Comparison of ENCODE assay signal across 33 cellular contexts in genomic region chr5:152288499-152288898, GRCh38.
DNase-seq lines count a peak whose midpoint lies in the region; ATAC-seq and TF ChIP-seq lines count a peak whose summit lies in the region.
"Had no signal": no experiment of that assay in that cellular context is flagged by ENCODE, and none has a peak within 500 bp of the region (broad histone marks: within the 10 kb centered on the region; RNA-seq: fewer than 3 reads in every experiment).

No MANE protein-coding gene starts in this region.

- H3K36me3 ChIP-seq in thoracic aorta = no peaks in the 10 kb centered on the region
- H3K36me3 ChIP-seq: adrenal gland, BE2C, suprapubic skin, uterus had no signal

- peaks cover 6 to 31% of the 10 kb centered on the region in 2 donors for H3K4me1 ChIP-seq in thoracic aorta (ENCODE audit: control insufficient read depth in 1 of 2, low read depth in 2 of 2)
- H3K4me1 ChIP-seq: adrenal gland, BE2C, uterus had no signal

- TF ChIP-seq CTCF in thoracic aorta (IDR thresholded peaks at IDR 0.05) = no peak

- no peaks in the 10 kb centered on the region for H3K9me3 ChIP-seq in thoracic aorta
- H3K9me3 ChIP-seq: adrenal gland, BE2C, uterus had no signal

- in situ Hi-C loops in G401 (cut with HindIII; ENCODE audit: low sequenced_read_pairs) = no loop called here

- H3K27ac ChIP-seq in thoracic aorta = peak overlapping the region; percentile 48 to 68
- H3K27ac ChIP-seq: epithelial cell of prostate, PC-9, suprapubic skin, uterus had no signal

- no peaks in the 10 kb centered on the region for H3K36me3 Mint-ChIP-seq in activated naive CD4-positive, alpha-beta T cell treated with anti-CD3 and anti-CD28 coated beads, Interleukin-2, amount 10 ng/mL, durations not matched to agents 7 days and 5 days
- H3K36me3 Mint-ChIP-seq: activated CD4-positive, alpha-beta memory T cell treated with anti-CD3 and anti-CD28 coated beads for 36 hours; brain; CD8-positive, alpha-beta T cell; stimulated activated memory B cell treated with anti-CD40 and anti-IgM and Interleukin-4, amounts not matched to agents 10 μg/mL and 1 μg/mL and 100 μg/mL, for 72 hours had no signal

- no peaks in the 10 kb centered on the region for H3K4me1 Mint-ChIP-seq in activated naive CD4-positive, alpha-beta T cell treated with anti-CD3 and anti-CD28 coated beads, Interleukin-2, amount 10 ng/mL, durations not matched to agents 7 days and 5 days
- H3K4me1 Mint-ChIP-seq: brain; naive thymus-derived CD8-positive, alpha-beta T cell; stimulated activated memory B cell treated with anti-CD40 and anti-IgM and Interleukin-4, amounts not matched to agents 10 μg/mL and 1 μg/mL and 100 μg/mL, for 72 hours; T-helper 17 cell had no signal

- H3K27ac Mint-ChIP-seq in activated naive CD4-positive, alpha-beta T cell treated with anti-CD3 and anti-CD28 coated beads, Interleukin-2, amount 10 ng/mL, durations not matched to agents 7 days and 5 days = no peak overlapping the region
- H3K27ac Mint-ChIP-seq: activated CD4-positive, alpha-beta memory T cell treated with anti-CD3 and anti-CD28 coated beads for 36 hours; activated naive CD4-positive, alpha-beta T cell treated with anti-CD3 and anti-CD28 coated beads for 36 hours; activated T-helper 1 cell treated with anti-CD3 and anti-CD28 coated beads, Interleukin-12 subunit alpha, Interleukin-12 subunit beta, Interleukin-2, Interleukin-4 antibody, amounts not matched to agents 30 ng/mL and 10 ng/mL and 1 ng/mL, durations not matched to agents 14 hours and 24 hours and 36 hours; brain; CD8-positive, alpha-beta T cell; H9; naive thymus-derived CD8-positive, alpha-beta T cell; progenitor cell of endocrine pancreas; stimulated activated memory B cell treated with anti-CD40 and anti-IgM and Interleukin-4, amounts not matched to agents 10 μg/mL and 1 μg/mL and 100 μg/mL, for 72 hours; T-helper 17 cell had no signal

- CTCF ChIA-PET in activated naive CD4-positive, alpha-beta T cell treated with anti-CD3 and anti-CD28 coated beads, Interleukin-2, amount 10 ng/mL, durations not matched to agents 7 days and 5 days (lab: Charles Lee) = no interaction called here

- no peaks in the 10 kb centered on the region for H3K27me3 ChIP-seq in thoracic aorta (replicated peaks; ENCODE audit: insufficient read depth)
- H3K27me3 ChIP-seq: adrenal gland, BE2C, suprapubic skin, uterus had no signal

- H3K27me3 Mint-ChIP-seq in activated naive CD4-positive, alpha-beta T cell treated with anti-CD3 and anti-CD28 coated beads, Interleukin-2, amount 10 ng/mL, durations not matched to agents 7 days and 5 days = no peaks in the 10 kb centered on the region
- H3K27me3 Mint-ChIP-seq: brain had no signal

- H3K4me3 ChIP-seq in thoracic aorta = no peak overlapping the region
- H3K4me3 ChIP-seq: adrenal gland, GM12878, PC-9, suprapubic skin, uterus had no signal

- ATAC-seq in left ventricle myocardium superior (peak; percentile 99), thoracic aorta (ENCODE audit: insufficient number of reproducible peaks, low FRiP score, low read depth) (peak; percentile 49), HG02623 (IDR thresholded peaks at IDR 0.05; ENCODE audit: unreplicated experiment) (no peak)
- ATAC-seq: CD8-positive, alpha-beta T cell; GM12878; naive thymus-derived CD8-positive, alpha-beta T cell; SK-N-SH treated with all-trans-retinoic acid at 6 μM for 48 hours; stimulated activated memory B cell treated with anti-CD40 and anti-IgM and Interleukin-4, amounts not matched to agents 10 μg/mL and 1 μg/mL and 100 μg/mL, for 72 hours; T-helper 17 cell had no signal

- peak; percentile 95 for DNase-seq in G401 (ENCODE audit: low spot score)
- DNase-seq in cerebellum (ENCODE audit: low spot score) = peak; percentile 60
- DNase-seq in left ventricle myocardium superior = peak; percentile 80
- peak; percentile 14 for DNase-seq in thoracic aorta (ENCODE audit: low spot score)
- DNase-seq in NCI-H2029 treated with DMSO at 0.1 percent for 48 hours (lab: John Stamatoyannopoulos, UW) = no peak
- no peak for DNase-seq in activated naive CD4-positive, alpha-beta T cell treated with anti-CD3 and anti-CD28 coated beads, Interleukin-2, amount 10 ng/mL, durations not matched to agents 7 days and 5 days
- no peak for DNase-seq in AML-193 (lab: John Stamatoyannopoulos, UW)
- DNase-seq: activated CD4-positive, alpha-beta memory T cell treated with anti-CD3 and anti-CD28 coated beads for 36 hours; activated CD4-positive, CD25-positive, alpha-beta regulatory T cell treated with anti-CD3 and anti-CD28 coated beads, Interleukin-2, amount 50 U/mL, for 72 hours; activated CD8-positive, alpha-beta memory T cell treated with anti-CD3 and anti-CD28 coated beads, Interleukin-2, amount 50 U/mL, for 4 hours; activated naive CD4-positive, alpha-beta T cell treated with anti-CD3 and anti-CD28 coated beads for 36 hours; BE2C; CD8-positive, alpha-beta T cell; DMS 273 treated with DMSO at 0.1 percent for 48 hours; effector memory CD4-positive, alpha-beta T cell; H9; KBM-7; naive thymus-derived CD8-positive, alpha-beta T cell; NCI-H1930; NCI-H524; PC-9; T-helper 17 cell had no signal

- intact Hi-C loops in left ventricle myocardium superior (cut with micrococcal nuclease) = no loop called here

- H3K9me3 Mint-ChIP-seq in activated naive CD4-positive, alpha-beta T cell treated with anti-CD3 and anti-CD28 coated beads, Interleukin-2, amount 10 ng/mL, durations not matched to agents 7 days and 5 days = no peaks in the 10 kb centered on the region
- H3K9me3 Mint-ChIP-seq: activated CD4-positive, alpha-beta memory T cell treated with anti-CD3 and anti-CD28 coated beads for 36 hours; activated naive CD4-positive, alpha-beta T cell treated with anti-CD3 and anti-CD28 coated beads for 36 hours; activated T-helper 1 cell treated with anti-CD3 and anti-CD28 coated beads, Interleukin-12 subunit alpha, Interleukin-12 subunit beta, Interleukin-2, Interleukin-4 antibody, amounts not matched to agents 30 ng/mL and 10 ng/mL and 1 ng/mL, durations not matched to agents 14 hours and 24 hours and 36 hours; H9; stimulated activated memory B cell treated with anti-CD40 and anti-IgM and Interleukin-4, amounts not matched to agents 10 μg/mL and 1 μg/mL and 100 μg/mL, for 72 hours had no signal

- no peak overlapping the region for H3K4me3 Mint-ChIP-seq in activated naive CD4-positive, alpha-beta T cell treated with anti-CD3 and anti-CD28 coated beads, Interleukin-2, amount 10 ng/mL, durations not matched to agents 7 days and 5 days
- H3K4me3 Mint-ChIP-seq: activated CD4-positive, alpha-beta memory T cell treated with anti-CD3 and anti-CD28 coated beads for 36 hours; activated naive CD4-positive, alpha-beta T cell treated with anti-CD3 and anti-CD28 coated beads for 36 hours; activated T-helper 1 cell treated with anti-CD3 and anti-CD28 coated beads, Interleukin-12 subunit alpha, Interleukin-12 subunit beta, Interleukin-2, Interleukin-4 antibody, amounts not matched to agents 30 ng/mL and 10 ng/mL and 1 ng/mL, durations not matched to agents 14 hours and 24 hours and 36 hours; brain; CD8-positive, alpha-beta T cell; H9; naive thymus-derived CD8-positive, alpha-beta T cell; stimulated activated memory B cell treated with anti-CD40 and anti-IgM and Interleukin-4, amounts not matched to agents 10 μg/mL and 1 μg/mL and 100 μg/mL, for 72 hours; T-helper 17 cell had no signal

Comparison
In these comparisons a context has a peak if more than half of its experiments do, and no peak if none do; other contexts are left out.
1. DNase-seq: peak in G401 (single experiment), cerebellum (single experiment), left ventricle myocardium superior (single experiment) and thoracic aorta (single experiment); none in NCI-H2029 treated with DMSO at 0.1 percent for 48 hours (single experiment), activated naive CD4-positive, alpha-beta T cell treated with anti-CD3 and anti-CD28 coated beads, Interleukin-2, amount 10 ng/mL, durations not matched to agents 7 days and 5 days (single experiment) and AML-193 (0 of 2).